8 cellular contexts compared by ENCODE assay signal in the genomic region with DNA sequence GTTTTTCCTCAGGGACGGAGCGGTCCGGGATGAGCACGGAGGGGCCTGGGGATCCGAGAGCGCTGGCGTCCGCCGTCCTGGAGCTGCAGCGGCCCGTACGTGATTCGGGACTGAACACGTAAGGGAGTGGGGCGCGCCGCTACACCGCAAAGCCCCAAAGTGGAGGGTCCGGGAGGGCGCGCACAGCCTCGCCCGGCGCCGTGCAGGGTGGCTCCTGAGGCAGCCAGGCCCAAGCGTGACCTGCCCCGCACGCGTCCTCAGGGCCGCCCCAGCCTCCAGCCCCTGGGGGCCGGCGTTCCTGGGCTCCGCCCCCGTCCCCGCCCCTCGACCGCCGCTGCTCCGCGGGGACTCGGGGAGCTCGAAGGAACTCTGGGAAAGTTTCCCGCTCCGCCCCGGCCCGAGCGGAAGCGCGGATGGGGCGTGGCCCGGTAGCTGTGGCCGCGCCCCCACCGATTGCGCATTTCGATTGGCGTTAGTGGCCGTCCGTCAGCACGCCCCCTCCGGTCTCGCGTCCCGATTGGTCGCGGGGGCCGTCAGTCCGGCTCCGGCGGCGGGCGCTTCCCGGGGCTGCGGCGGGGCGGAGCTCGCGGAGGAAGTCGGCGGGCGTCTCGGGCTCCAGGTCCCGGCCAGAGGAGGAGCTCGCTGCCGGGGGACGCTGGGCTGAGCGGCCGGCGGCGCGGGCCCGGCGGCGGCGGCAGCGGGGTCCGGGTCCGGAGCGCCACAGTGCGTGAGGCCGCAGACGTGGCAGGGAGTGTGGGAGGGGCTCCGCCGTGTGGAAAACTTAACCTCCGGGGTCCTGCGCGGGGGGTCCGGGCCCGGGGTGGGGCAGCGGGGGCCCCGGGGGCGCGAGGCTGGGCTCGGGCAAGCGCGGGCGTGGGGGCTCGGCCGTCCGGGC. TPM values are rescaled to one million over a fixed set of nuclear protein-coding genes. Genes with fewer than 3 reads are reported as not detected.
DNase-seq lines count a peak whose midpoint lies in the region; ATAC-seq and TF ChIP-seq lines count a peak whose summit lies in the region.

Gene ANKRD16 (minus strand): TSS at position 270 of the 895 bp plus-strand sequence. CDS start 539 bp downstream, outside the sequence.
Gene FBH1 (plus strand): TSS at position 620 of the 895 bp plus-strand sequence. CDS start 103 bp downstream, at position 723.

- no peaks in the 10 kb centered on the region for H3K9me3 Mint-ChIP-seq in IgD-negative memory B cell

- peak; percentile 67 for TF ChIP-seq POLR2A in erythroblast (IDR thresholded peaks at IDR 0.05; ENCODE audit: low read length)

- H3K9ac ChIP-seq in mucosa of rectum (ENCODE audit: low read depth in 1 of 2, low read length in 2 of 2): peak within 1 kb of the TSS; percentile 82 to 92

- H3K27me3 ChIP-seq in mucosa of rectum (ENCODE audit: control insufficient read depth in 2 of 2, insufficient read depth in 2 of 2, low read length in 2 of 2): no peaks in the 10 kb centered on the region

- peaks cover 19 to 21% of the 10 kb centered on the region in 2 donors for H3K4me1 ChIP-seq in mucosa of rectum (ENCODE audit: control insufficient read depth in 2 of 2, insufficient read depth in 2 of 2, low read length in 2 of 2)

- DNase-seq in DMS153 (lab: John Stamatoyannopoulos, UW) (peak; percentile 89), OCI-M1 (lab: John Stamatoyannopoulos, UW) (peak; percentile 99), erythroblast (lab: John Stamatoyannopoulos, UW) (peak; percentile 99 to 100)
- DNase-seq in activated T-cell treated with anti-CD3 and anti-CD28 coated beads, Interleukin-2, amount 50 U/mL, for 1 hour: peak; percentile 99
- DNase-seq in stimulated activated CD8-positive, alpha-beta memory T cell treated with anti-CD3 and anti-CD28 coated beads, Interleukin-4, amount 100 ng/mL, for 4 hours (ENCODE audit: low read depth in 2 of 2, low spot score in 1 of 2): peak; percentile 87 to 96

- H3K36me3 ChIP-seq in mucosa of rectum (ENCODE audit: control insufficient read depth in 2 of 2, insufficient read depth in 2 of 2, low read length in 2 of 2): peaks cover 11 to 19% of the 10 kb centered on the region in 2 donors

- H3K9me3 ChIP-seq in mucosa of rectum (ENCODE audit: control insufficient read depth in 2 of 2, low read length in 2 of 2): no peaks in the 10 kb centered on the region

- H3K4me1 Mint-ChIP-seq in IgD-negative memory B cell: peaks cover 32 to 49% (median 48%) of the 10 kb centered on the region in 3 donors

- peak within 1 kb of the TSS; percentile 81 to 82 for H3K27ac ChIP-seq in mucosa of rectum (ENCODE audit: low read depth in 2 of 2, low read length in 2 of 2)

- H3K36me3 Mint-ChIP-seq in IgD-negative memory B cell: peaks cover 7% of the 10 kb centered on the region

- H3K27ac Mint-ChIP-seq in IgD-negative memory B cell: peak within 1 kb of the TSS; percentile 76 to 89 (median 80)

- no peaks in the 10 kb centered on the region for H3K27me3 Mint-ChIP-seq in IgD-negative memory B cell

- peak; percentile 83 for ATAC-seq in GM21576 (IDR thresholded peaks at IDR 0.05; ENCODE audit: unreplicated experiment)

- H3K4me3 Mint-ChIP-seq in IgD-negative memory B cell: peak within 1 kb of the TSS; percentile 89 to 96 (median 94)

- H3K4me3 ChIP-seq in mucosa of rectum (ENCODE audit: low read length in 2 of 2): peak within 1 kb of the TSS; percentile 83 to 93

RNA-seq across cellular contexts. Expression of gene ANKRD16, which starts in this region (rescaled TPM):
- polyA plus RNA-seq in IgD-negative memory B cell: 5.2 TPM

RNA-seq across cellular contexts. Expression of gene FBH1, which starts in this region (rescaled TPM):
- 85.4 TPM for polyA plus RNA-seq in IgD-negative memory B cell

Comparison
In these comparisons a context has a peak if more than half of its experiments do, and no peak if none do; other contexts are left out.
1. Peak in every context shown above with its lines: DNase-seq, ATAC-seq, H3K4me3 ChIP-seq and H3K27ac ChIP-seq.